ENCODE assay signal across 8 cellular contexts in the genomic region with DNA sequence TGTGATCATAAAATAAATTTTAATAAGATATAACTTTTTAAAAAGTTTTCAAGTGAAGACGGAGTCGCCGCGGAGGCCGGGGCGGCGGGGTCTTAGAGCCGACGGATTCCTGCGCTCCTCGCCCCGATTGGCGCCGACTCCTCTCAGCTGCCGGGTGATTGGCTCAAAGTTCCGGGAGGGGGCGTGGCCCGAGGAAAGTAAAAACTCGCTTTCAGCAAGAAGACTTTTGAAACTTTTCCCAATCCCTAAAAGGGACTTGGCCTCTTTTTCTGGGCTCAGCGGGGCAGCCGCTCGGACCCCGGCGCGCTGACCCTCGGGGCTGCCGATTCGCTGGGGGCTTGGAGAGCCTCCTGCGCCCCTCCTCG. TPM values are rescaled to one million over a fixed set of nuclear protein-coding genes. Genes with fewer than 3 reads are reported as not detected.
A peak's percentile ranks its signal among the peaks of the same experiment; 100 is the strongest.
DNase-seq lines count a peak whose midpoint lies in the region; ATAC-seq and TF ChIP-seq lines count a peak whose summit lies in the region.

A gene (plus strand): TSS at position 229 of the 365 bp plus-strand sequence. CDS start 507 bp downstream, outside the sequence.

- ATAC-seq in esophagus mucosa: no peak

- peak; percentile 96 for DNase-seq in Calu3
- DNase-seq in T follicular helper cell (ENCODE audit: low read depth): peak; percentile 26
- DNase-seq in central memory CD4-positive, alpha-beta T cell: peak; percentile 25
- peak; percentile 98 for DNase-seq in iris pigment epithelial cell (ENCODE audit: low read depth)
- DNase-seq in stimulated activated CD4-positive, alpha-beta T cell treated with anti-CD3 and anti-CD28 coated beads, Interleukin-2, amount 100 ng/mL, for 48 hours: peak; percentile 45 to 49
- no peak for DNase-seq in DMS79 treated with DMSO at 0.1 percent for 48 hours (lab: John Stamatoyannopoulos, UW)
- no peak for DNase-seq in HT-29 (ENCODE audit: low spot score)

- H3K9me3 Mint-ChIP-seq in Calu3 (ENCODE audit: low read depth, unreplicated experiment): no peaks in the 10 kb centered on the region

- CTCF ChIA-PET in Calu3 (lab: Charles Lee): interaction anchor here (1.1 to 1.2 kb wide), 2 partner anchors 308 to 451 kb away, joined by 3 to 4 read pairs; no protein-coding TSS in a partner anchor

- H3K27me3 Mint-ChIP-seq in Calu3 (ENCODE audit: unreplicated experiment): peaks cover 26% of the 10 kb centered on the region

- intact Hi-C loops in Calu3 (cut with micrococcal nuclease; ENCODE audit: unreplicated experiment): no loop called here

- no peak for TF ChIP-seq CTCF in Calu3 (IDR thresholded peaks at IDR 0.05; ENCODE audit: unreplicated experiment)

- H3K4me3 Mint-ChIP-seq in Calu3 (ENCODE audit: low read depth, unreplicated experiment): peak within 1 kb of the TSS; percentile 96

- H3K36me3 Mint-ChIP-seq in Calu3 (ENCODE audit: insufficient read depth, unreplicated experiment): peaks cover 51% of the 10 kb centered on the region

- H3K4me1 Mint-ChIP-seq in Calu3 (ENCODE audit: low read depth, unreplicated experiment): peaks cover 28% of the 10 kb centered on the region

- H3K27ac Mint-ChIP-seq in Calu3 (ENCODE audit: unreplicated experiment): peak within 1 kb of the TSS; percentile 52

- BruUV-seq in Calu3 (replicated peaks; lab: Mats Ljungman, UMichigan): no TSS peak

RNA-seq across cellular contexts. Expression of the gene that starts here (rescaled TPM):
- total RNA-seq in Calu3 (2022): 8.7 and 10.9 TPM in 2 replicates
- total RNA-seq in HT-29 (2014; rRNA removed; shearing (Covaris generic)): not detected in 2 replicates
- total RNA-seq in esophagus mucosa: 0.28 TPM

Comparison
In these comparisons a context has a peak if more than half of its experiments do, and no peak if none do; other contexts are left out.
1. DNase-seq: peak in Calu3 (single experiment), T follicular helper cell (single experiment), central memory CD4-positive, alpha-beta T cell (single experiment), iris pigment epithelial cell (single experiment) and stimulated activated CD4-positive, alpha-beta T cell treated with anti-CD3 and anti-CD28 coated beads, Interleukin-2, amount 100 ng/mL, for 48 hours (2 of 2); none in DMS79 treated with DMSO at 0.1 percent for 48 hours (single experiment) and HT-29 (single experiment).